ENCODE assay signal across 8 cellular contexts in the genomic region with DNA sequence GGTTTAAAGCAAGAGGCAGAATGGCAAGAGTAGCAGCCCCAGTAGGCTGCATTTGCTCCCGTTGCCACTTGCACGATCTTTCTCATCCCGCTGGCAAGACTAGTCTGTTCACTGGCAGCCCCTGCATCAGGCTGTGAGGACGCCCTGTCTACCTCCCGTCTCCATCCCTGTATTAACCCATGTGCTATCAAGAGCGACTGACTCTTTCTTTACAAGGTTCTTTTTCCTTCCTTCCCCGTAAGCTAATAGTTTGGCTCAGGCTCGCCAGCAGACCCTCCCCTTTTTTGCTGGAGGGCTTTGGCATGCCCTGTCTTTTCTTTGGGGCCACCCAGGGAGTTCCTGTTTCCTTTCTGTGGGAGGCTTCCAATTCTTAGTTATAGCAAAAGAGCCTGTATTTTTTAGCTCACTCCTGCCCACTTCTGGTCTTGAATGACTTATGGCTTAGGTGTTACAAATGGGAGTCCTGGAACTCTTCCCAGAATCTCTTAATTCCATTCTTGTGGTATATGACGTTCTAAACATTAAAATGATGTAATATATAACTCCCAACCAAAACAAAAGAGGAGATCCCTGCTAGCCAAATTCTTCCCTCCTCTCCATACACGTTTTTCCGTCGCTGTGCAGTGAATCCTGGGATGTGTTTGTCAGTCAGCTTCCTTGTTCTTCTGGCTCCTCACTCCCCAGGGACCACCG.
A peak's percentile ranks its signal among the peaks of the same experiment; 100 is the strongest.
DNase-seq lines count a peak whose midpoint lies in the region; ATAC-seq and TF ChIP-seq lines count a peak whose summit lies in the region.

No MANE protein-coding gene starts in this region.

- intact Hi-C loops in left cardiac atrium (cut with DNase I), result no loop called here

- peak; percentile 26; the same call in 1 of the 2 replicates for TF ChIP-seq CTCF in LNCAP (IDR thresholded peaks at IDR 0.05)
- TF ChIP-seq CTCF in GM10248 (IDR thresholded peaks at IDR 0.05; ENCODE audit: control extremely low read depth, extremely low read depth, low read depth, missing control alignments), result no peak

- H3K4me3 Mint-ChIP-seq in activated CD8-positive, alpha-beta memory T cell treated with anti-CD3 and anti-CD28 coated beads, Interleukin-2, amount 10 ng/mL, durations not matched to agents 7 days and 5 days, result no peak overlapping the region
- peak overlapping the region; percentile 90 to 91 for H3K4me3 Mint-ChIP-seq in stimulated activated naive B cell treated with anti-CD40 and anti-IgM and Interleukin-4, amounts not matched to agents 10 μg/mL and 1 μg/mL and 100 μg/mL, for 72 hours

- in situ Hi-C loops in Caki2 (cut with HindIII; ENCODE audit: low pct_unique_long_range_greater_than_20kb, low sequenced_read_pairs), result no loop called here

- POLR2A ChIA-PET in GM10248 (lab: Yijun Ruan, JAX), result interaction anchor here (1.0 kb wide), 1 partner anchor 291 kb away, joined by 3 read pairs; a partner anchor contains a TSS

- no peaks in the 10 kb centered on the region for H3K27me3 Mint-ChIP-seq in activated CD8-positive, alpha-beta memory T cell treated with anti-CD3 and anti-CD28 coated beads, Interleukin-2, amount 10 ng/mL, durations not matched to agents 7 days and 5 days
- H3K27me3 Mint-ChIP-seq in stimulated activated naive B cell treated with anti-CD40 and anti-IgM and Interleukin-4, amounts not matched to agents 10 μg/mL and 1 μg/mL and 100 μg/mL, for 72 hours, result no peaks in the 10 kb centered on the region

- ATAC-seq in activated CD8-positive, alpha-beta memory T cell treated with anti-CD3 and anti-CD28 coated beads, Interleukin-2, amount 10 ng/mL, durations not matched to agents 7 days and 5 days, result no peak
- ATAC-seq in left cardiac atrium (peak in 1 of 2 donors; percentile 5), HG02759 (IDR thresholded peaks at IDR 0.05; ENCODE audit: unreplicated experiment) (no peak)
- ATAC-seq in stimulated activated naive B cell treated with anti-CD40 and anti-IgM and Interleukin-4, amounts not matched to agents 10 μg/mL and 1 μg/mL and 100 μg/mL, for 72 hours (replicated peaks), result no peak

- H3K36me3 Mint-ChIP-seq in activated CD8-positive, alpha-beta memory T cell treated with anti-CD3 and anti-CD28 coated beads, Interleukin-2, amount 10 ng/mL, durations not matched to agents 7 days and 5 days, result peaks cover 59% of the 10 kb centered on the region
- no peaks in the 10 kb centered on the region for H3K36me3 Mint-ChIP-seq in stimulated activated naive B cell treated with anti-CD40 and anti-IgM and Interleukin-4, amounts not matched to agents 10 μg/mL and 1 μg/mL and 100 μg/mL, for 72 hours

- no peaks in the 10 kb centered on the region for H3K9me3 Mint-ChIP-seq in activated CD8-positive, alpha-beta memory T cell treated with anti-CD3 and anti-CD28 coated beads, Interleukin-2, amount 10 ng/mL, durations not matched to agents 7 days and 5 days (ENCODE audit: low read depth)
- H3K9me3 Mint-ChIP-seq in stimulated activated naive B cell treated with anti-CD40 and anti-IgM and Interleukin-4, amounts not matched to agents 10 μg/mL and 1 μg/mL and 100 μg/mL, for 72 hours, result no peaks in the 10 kb centered on the region

- CTCF ChIA-PET in activated CD8-positive, alpha-beta memory T cell treated with anti-CD3 and anti-CD28 coated beads, Interleukin-2, amount 10 ng/mL, durations not matched to agents 7 days and 5 days (lab: Charles Lee), result interaction anchor here (0.6 to 3.2 kb wide), 13 partner anchors 9 to 367 kb away, joined by 3 to 23 read pairs (median 4); a partner anchor contains a TSS
- CTCF ChIA-PET in GM10248 (lab: Yijun Ruan, JAX), result interaction anchor here (1.0 to 3.3 kb wide), 11 partner anchors 8 to 367 kb away, joined by 3 to 24 read pairs (median 4); no protein-coding TSS in a partner anchor

- H3K4me1 Mint-ChIP-seq in activated CD8-positive, alpha-beta memory T cell treated with anti-CD3 and anti-CD28 coated beads, Interleukin-2, amount 10 ng/mL, durations not matched to agents 7 days and 5 days, result peaks cover 86% of the 10 kb centered on the region
- H3K4me1 Mint-ChIP-seq in stimulated activated naive B cell treated with anti-CD40 and anti-IgM and Interleukin-4, amounts not matched to agents 10 μg/mL and 1 μg/mL and 100 μg/mL, for 72 hours, result peaks cover 35 to 54% of the 10 kb centered on the region in 2 donors

- peak; percentile 41 for DNase-seq in Caki2 (ENCODE audit: low read depth)
- no peak for DNase-seq in activated CD8-positive, alpha-beta memory T cell treated with anti-CD3 and anti-CD28 coated beads, Interleukin-2, amount 10 ng/mL, durations not matched to agents 7 days and 5 days
- DNase-seq in left cardiac atrium, result peak; percentile 50
- DNase-seq in stimulated activated naive B cell treated with anti-CD40 and anti-IgM and Interleukin-4, amounts not matched to agents 10 μg/mL and 1 μg/mL and 100 μg/mL, for 72 hours, result no peak
- DNase-seq in GM10248 (ENCODE audit: extremely low spot score), result no peak
- no peak for DNase-seq in 8988T

- H3K27ac Mint-ChIP-seq in activated CD8-positive, alpha-beta memory T cell treated with anti-CD3 and anti-CD28 coated beads, Interleukin-2, amount 10 ng/mL, durations not matched to agents 7 days and 5 days, result peak overlapping the region; percentile 93
- no peak overlapping the region for H3K27ac Mint-ChIP-seq in stimulated activated naive B cell treated with anti-CD40 and anti-IgM and Interleukin-4, amounts not matched to agents 10 μg/mL and 1 μg/mL and 100 μg/mL, for 72 hours

Comparison
In these comparisons a context has a peak if more than half of its experiments do, and no peak if none do; other contexts are left out.
1. DNase-seq: peak in Caki2 (single experiment) and left cardiac atrium (single experiment); none in activated CD8-positive, alpha-beta memory T cell treated with anti-CD3 and anti-CD28 coated beads, Interleukin-2, amount 10 ng/mL, durations not matched to agents 7 days and 5 days (single experiment), stimulated activated naive B cell treated with anti-CD40 and anti-IgM and Interleukin-4, amounts not matched to agents 10 μg/mL and 1 μg/mL and 100 μg/mL, for 72 hours (single experiment), GM10248 (single experiment) and 8988T (single experiment).